ENCODE assay signal across 20 cellular contexts in genomic region chr3:75272708-75273107, GRCh38.
A peak's percentile ranks its signal among the peaks of the same experiment; 100 is the strongest.
DNase-seq lines count a peak whose midpoint lies in the region; ATAC-seq and TF ChIP-seq lines count a peak whose summit lies in the region.
"Had no signal": no experiment of that assay in that cellular context is flagged by ENCODE, and none has a peak within 500 bp of the region (broad histone marks: within the 10 kb centered on the region; RNA-seq: fewer than 3 reads in every experiment).

No MANE protein-coding gene starts in this region.

- no TSS peak for BruUV-seq in A673 (replicated peaks; lab: Mats Ljungman, UMichigan)

- no peak for TF ChIP-seq CTCF in A673 (conservative IDR thresholded peaks at IDR 0.05; ENCODE audit: low read depth, low read length)
- TF ChIP-seq CTCF in transverse colon (IDR thresholded peaks at IDR 0.05): no peak

- H3K27ac Mint-ChIP-seq in effector memory CD8-positive, alpha-beta T cell: no peak overlapping the region
- H3K27ac Mint-ChIP-seq: activated naive CD4-positive, alpha-beta T cell treated with anti-CD3 and anti-CD28 coated beads, Interleukin-2, amount 50 U/mL, for 24 hours; T-helper 1 cell treated with Interleukin-12 subunit alpha and Interleukin-12 subunit beta and Interleukin-4 antibody, amounts not matched to agents 30 μg/mL and 1 μg/mL, for 36 hours had no signal

- intact Hi-C loops in A673 (cut with micrococcal nuclease; ENCODE audit: unreplicated experiment) (no loop called here), left ventricle myocardium superior (cut with micrococcal nuclease) (no loop called here), transverse colon (cut with DNase I; ENCODE audit: low total_unique reads) (no loop called here)

- H3K4me1 Mint-ChIP-seq in effector memory CD8-positive, alpha-beta T cell (ENCODE audit: low read depth in 2 of 2): no peaks in the 10 kb centered on the region
- H3K4me1 Mint-ChIP-seq: activated naive CD4-positive, alpha-beta T cell treated with anti-CD3 and anti-CD28 coated beads, Interleukin-2, amount 50 U/mL, for 24 hours had no signal

- H3K4me3 Mint-ChIP-seq in effector memory CD8-positive, alpha-beta T cell: no peak overlapping the region
- H3K4me3 Mint-ChIP-seq: activated naive CD4-positive, alpha-beta T cell treated with anti-CD3 and anti-CD28 coated beads, Interleukin-2, amount 50 U/mL, for 24 hours; T-helper 1 cell treated with Interleukin-12 subunit alpha and Interleukin-12 subunit beta and Interleukin-4 antibody, amounts not matched to agents 30 μg/mL and 1 μg/mL, for 36 hours had no signal

- H3K36me3 ChIP-seq in A673 (ENCODE audit: insufficient read depth, low read length, poor library complexity, severe bottlenecking) (no peaks in the 10 kb centered on the region), transverse colon (no peaks in the 10 kb centered on the region)

- TF ChIP-seq EP300 in transverse colon (IDR thresholded peaks at IDR 0.05; ENCODE audit: low read depth): no peak

- H3K36me3 Mint-ChIP-seq in effector memory CD8-positive, alpha-beta T cell (ENCODE audit: insufficient read depth): no peaks in the 10 kb centered on the region
- H3K36me3 Mint-ChIP-seq: activated naive CD4-positive, alpha-beta T cell treated with anti-CD3 and anti-CD28 coated beads, Interleukin-2, amount 50 U/mL, for 24 hours had no signal

- H3K4me1 ChIP-seq in A673 (ENCODE audit: insufficient read depth, low read length, poor library complexity, severe bottlenecking): no peaks in the 10 kb centered on the region
- H3K4me1 ChIP-seq in transverse colon: no peaks in the 10 kb centered on the region

- POLR2A ChIA-PET in A673 (lab: Charles Lee; ENCODE audit: low non-redundant PET): no interaction called here

- ATAC-seq in left ventricle myocardium superior: peak; percentile 80
- ATAC-seq in effector memory CD8-positive, alpha-beta T cell (replicated peaks): no peak

- in situ Hi-C loops in transverse colon (cut with MboI; ENCODE audit: low pct_ligation_motif_present in 1 of 4, low pct_unique_long_range_greater_than_20kb in 1 of 4, low sequenced_read_pairs in 3 of 4): no loop called here

- H3K27me3 ChIP-seq in A673 (replicated peaks; ENCODE audit: insufficient read depth, low read depth, low read length, poor library complexity) (no peaks in the 10 kb centered on the region), transverse colon (no peaks in the 10 kb centered on the region)

- no peak for TF ChIP-seq POLR2A in transverse colon (IDR thresholded peaks at IDR 0.05)

- no peak overlapping the region for H3K4me3 ChIP-seq in A673 (ENCODE audit: low read depth, low read length, poor library complexity, severe bottlenecking)
- H3K4me3 ChIP-seq in transverse colon: no peak overlapping the region

- no peak overlapping the region for H3K27ac ChIP-seq in A673 (ENCODE audit: low read depth, low read length, poor library complexity, severe bottlenecking)
- peak overlapping the region in 1 of 4 donors; percentile 23 for H3K27ac ChIP-seq in transverse colon
- H3K27ac ChIP-seq: HL-60, RWPE1 had no signal

- H3K27me3 Mint-ChIP-seq in effector memory CD8-positive, alpha-beta T cell: no peaks in the 10 kb centered on the region
- H3K27me3 Mint-ChIP-seq: activated naive CD4-positive, alpha-beta T cell treated with anti-CD3 and anti-CD28 coated beads, Interleukin-2, amount 50 U/mL, for 24 hours had no signal

- peak; percentile 13 for DNase-seq in A673 (ENCODE audit: low spot score)
- DNase-seq in GM03348 (ENCODE audit: low spot score): peak; percentile 15
- DNase-seq in astrocyte of the hippocampus (ENCODE audit: low read depth, low spot score): peak; percentile 70
- no peak for DNase-seq in left ventricle myocardium superior
- DNase-seq in effector memory CD8-positive, alpha-beta T cell: no peak
- no peak for DNase-seq in transverse colon
- no peak for DNase-seq in SW480 (ENCODE audit: low spot score)
- no peak for DNase-seq in COR-L47 (lab: John Stamatoyannopoulos, UW)
- DNase-seq: activated CD4-positive, alpha-beta T cell treated with anti-CD3 and anti-CD28 coated beads for 1 hour; activated CD8-positive, alpha-beta memory T cell treated with anti-CD3 and anti-CD28 coated beads, Interleukin-2, amount 50 U/mL, for 4 hours; AML-193; DMS 273 treated with DMSO at 0.1 percent for 48 hours; Karpas-422; midbrain; NCI-H2029; stimulated activated CD4-positive, alpha-beta T cell treated with anti-CD3 and anti-CD28 coated beads, Interleukin-12 subunit alpha, Interleukin-12 subunit beta, amount 100 ng/mL, for 4 hours had no signal

- H3K9me3 ChIP-seq in A673 (ENCODE audit: low read depth, low read length, poor library complexity, severe bottlenecking) (no peaks in the 10 kb centered on the region), transverse colon (no peaks in the 10 kb centered on the region)

- CTCF ChIA-PET in A673 (lab: Charles Lee): no interaction called here

- no peaks in the 10 kb centered on the region for H3K9me3 Mint-ChIP-seq in effector memory CD8-positive, alpha-beta T cell
- H3K9me3 Mint-ChIP-seq: activated naive CD4-positive, alpha-beta T cell treated with anti-CD3 and anti-CD28 coated beads, Interleukin-2, amount 50 U/mL, for 24 hours had no signal

- 25 to 33% methylated on average over 2 of the region's 2 CpGs for WGBS in transverse colon (ENCODE audit: low coverage in 1 of 2), 2 donors

Comparison
In these comparisons a context has a peak if more than half of its experiments do, and no peak if none do; other contexts are left out.
1. DNase-seq: peak in A673 (single experiment), GM03348 (single experiment) and astrocyte of the hippocampus (single experiment); none in left ventricle myocardium superior (single experiment), effector memory CD8-positive, alpha-beta T cell (0 of 3), transverse colon (single experiment), SW480 (single experiment) and COR-L47 (single experiment).